In genomic region chr20:33545763-33546162, GRCh38 we compare ENCODE assay signal across 33 cellular contexts.
"Had no signal": no experiment of that assay in that cellular context is flagged by ENCODE, and none has a peak within 500 bp of the region (broad histone marks: within the 10 kb centered on the region; RNA-seq: fewer than 3 reads in every experiment).

No MANE protein-coding gene starts in this region.

- H3K27me3 ChIP-seq: adrenal gland, body of pancreas, colonic mucosa, dorsolateral prefrontal cortex had no signal

- ATAC-seq: activated CD4-positive, alpha-beta T cell treated with anti-CD3 and anti-CD28 coated beads for 36 hours; activated CD8-positive, alpha-beta memory T cell treated with anti-CD3 and anti-CD28 coated beads, Interleukin-2, amount 10 ng/mL, durations not matched to agents 7 days and 5 days; activated CD8-positive, alpha-beta T cell treated with anti-CD3 and anti-CD28 coated beads, Interleukin-2, amount 10 ng/mL, durations not matched to agents 7 days and 5 days; activated naive CD8-positive, alpha-beta T cell treated with anti-CD3 and anti-CD28 coated beads, Interleukin-2, amount 50 U/mL, for 24 hours; body of pancreas; esophagus mucosa had no signal

- H3K4me3 Mint-ChIP-seq: activated CD4-positive, alpha-beta memory T cell treated with anti-CD3 and anti-CD28 coated beads for 36 hours; activated CD4-positive, alpha-beta T cell treated with anti-CD3 and anti-CD28 coated beads for 36 hours; activated CD4-positive, alpha-beta T cell treated with anti-CD3 and anti-CD28 coated beads, Interleukin-2, amount 10 ng/mL, durations not matched to agents 24 days and 14 days; activated CD8-positive, alpha-beta memory T cell treated with anti-CD3 and anti-CD28 coated beads, Interleukin-2, amount 10 ng/mL, durations not matched to agents 7 days and 5 days; activated CD8-positive, alpha-beta T cell treated with anti-CD3 and anti-CD28 coated beads, Interleukin-2, amount 10 ng/mL, durations not matched to agents 7 days and 5 days; activated naive CD4-positive, alpha-beta T cell treated with anti-CD3 and anti-CD28 coated beads for 36 hours; activated naive CD4-positive, alpha-beta T cell treated with anti-CD3 and anti-CD28 coated beads, Interleukin-2, amount 50 U/mL, for 24 hours; activated naive CD8-positive, alpha-beta T cell treated with anti-CD3 and anti-CD28 coated beads for 36 hours; activated naive CD8-positive, alpha-beta T cell treated with anti-CD3 and anti-CD28 coated beads, Interleukin-2, amount 50 U/mL, for 24 hours; activated T-helper 1 cell treated with anti-CD3 and anti-CD28 coated beads, Interleukin-12 subunit alpha, Interleukin-12 subunit beta, Interleukin-2, Interleukin-4 antibody, amounts not matched to agents 30 ng/mL and 10 ng/mL and 1 ng/mL, durations not matched to agents 14 hours and 24 hours and 36 hours; endodermal cell; T-helper 2 cell treated with Interferon-gamma antibody and Interleukin-4, amounts not matched to agents 5 μg/mL and 100 μg/mL, for 36 hours had no signal

- H3K27ac Mint-ChIP-seq: activated CD4-positive, alpha-beta memory T cell treated with anti-CD3 and anti-CD28 coated beads for 36 hours; activated CD4-positive, alpha-beta T cell treated with anti-CD3 and anti-CD28 coated beads for 36 hours; activated CD4-positive, alpha-beta T cell treated with anti-CD3 and anti-CD28 coated beads, Interleukin-2, amount 10 ng/mL, durations not matched to agents 24 days and 14 days; activated CD8-positive, alpha-beta memory T cell treated with anti-CD3 and anti-CD28 coated beads, Interleukin-2, amount 10 ng/mL, durations not matched to agents 7 days and 5 days; activated CD8-positive, alpha-beta T cell treated with anti-CD3 and anti-CD28 coated beads, Interleukin-2, amount 10 ng/mL, durations not matched to agents 7 days and 5 days; activated naive CD4-positive, alpha-beta T cell treated with anti-CD3 and anti-CD28 coated beads for 36 hours; activated naive CD8-positive, alpha-beta T cell treated with anti-CD3 and anti-CD28 coated beads for 36 hours; activated naive CD8-positive, alpha-beta T cell treated with anti-CD3 and anti-CD28 coated beads, Interleukin-2, amount 50 U/mL, for 24 hours; activated T-helper 1 cell treated with anti-CD3 and anti-CD28 coated beads, Interleukin-12 subunit alpha, Interleukin-12 subunit beta, Interleukin-2, Interleukin-4 antibody, amounts not matched to agents 30 ng/mL and 10 ng/mL and 1 ng/mL, durations not matched to agents 14 hours and 24 hours and 36 hours; activated T-helper 2 cell treated with anti-CD3 and anti-CD28 coated beads, Interferon-gamma antibody, Interleukin-2, Interleukin-4, amounts not matched to agents 10 μg/mL and 5 μg/mL and 100 μg/mL, durations not matched to agents 14 hours and 24 hours and 36 hours; endodermal cell; T-helper 2 cell treated with Interferon-gamma antibody and Interleukin-4, amounts not matched to agents 5 μg/mL and 100 μg/mL, for 36 hours had no signal

- H3K4me1 ChIP-seq: adrenal gland, body of pancreas, colonic mucosa had no signal

- H3K9me3 ChIP-seq: adrenal gland, body of pancreas, colonic mucosa had no signal

- DNase-seq: activated CD4-positive, alpha-beta memory T cell treated with anti-CD3 and anti-CD28 coated beads for 36 hours; activated CD4-positive, alpha-beta T cell treated with anti-CD3 and anti-CD28 coated beads for 36 hours; activated CD4-positive, alpha-beta T cell treated with anti-CD3 and anti-CD28 coated beads, Interleukin-2, amount 10 ng/mL, durations not matched to agents 24 days and 14 days; activated CD4-positive, CD25-positive, alpha-beta regulatory T cell; activated CD4-positive, CD25-positive, alpha-beta regulatory T cell treated with anti-CD3 and anti-CD28 coated beads, Interleukin-2, amount 50 U/mL, for 72 hours; activated CD8-positive, alpha-beta memory T cell treated with anti-CD3 and anti-CD28 coated beads, Interleukin-2, amount 10 ng/mL, durations not matched to agents 7 days and 5 days; activated CD8-positive, alpha-beta memory T cell treated with anti-CD3 and anti-CD28 coated beads, Interleukin-2, amount 50 U/mL, for 4 hours; activated CD8-positive, alpha-beta T cell treated with anti-CD3 and anti-CD28 coated beads, Interleukin-2, amount 10 ng/mL, durations not matched to agents 7 days and 5 days; activated effector memory CD4-positive, alpha-beta T cell treated with anti-CD3 and anti-CD28 coated beads, Interleukin-2, amount 50 U/mL, for 16 hours; activated naive CD4-positive, alpha-beta T cell treated with anti-CD3 and anti-CD28 coated beads for 36 hours; activated naive CD8-positive, alpha-beta T cell treated with anti-CD3 and anti-CD28 coated beads for 36 hours; activated naive CD8-positive, alpha-beta T cell treated with anti-CD3 and anti-CD28 coated beads, Interleukin-2, amount 50 U/mL, for 24 hours; activated T-cell treated with anti-CD3 and anti-CD28 coated beads, Interleukin-2, amount 50 U/mL, for 1 hour; activated T-cell treated with anti-CD3 and anti-CD28 coated beads, Interleukin-2, amount 50 U/mL, for 48 hours; adrenal gland; amygdala; aorta; body of pancreas; caudate nucleus; cerebellar nuclear complex; colonic mucosa; dorsolateral prefrontal cortex; effector memory CD4-positive, alpha-beta T cell; endodermal cell; foreskin fibroblast; head of caudate nucleus; hippocampal formation; T1000 had no signal

- H3K36me3 ChIP-seq: adrenal gland, colonic mucosa had no signal

- H3K9me3 Mint-ChIP-seq: activated CD4-positive, alpha-beta memory T cell treated with anti-CD3 and anti-CD28 coated beads for 36 hours; activated CD4-positive, alpha-beta T cell treated with anti-CD3 and anti-CD28 coated beads, Interleukin-2, amount 10 ng/mL, durations not matched to agents 24 days and 14 days; activated naive CD4-positive, alpha-beta T cell treated with anti-CD3 and anti-CD28 coated beads for 36 hours; activated naive CD4-positive, alpha-beta T cell treated with anti-CD3 and anti-CD28 coated beads, Interleukin-2, amount 50 U/mL, for 24 hours; activated naive CD8-positive, alpha-beta T cell treated with anti-CD3 and anti-CD28 coated beads for 36 hours; activated naive CD8-positive, alpha-beta T cell treated with anti-CD3 and anti-CD28 coated beads, Interleukin-2, amount 50 U/mL, for 24 hours; activated T-helper 1 cell treated with anti-CD3 and anti-CD28 coated beads, Interleukin-12 subunit alpha, Interleukin-12 subunit beta, Interleukin-2, Interleukin-4 antibody, amounts not matched to agents 30 ng/mL and 10 ng/mL and 1 ng/mL, durations not matched to agents 14 hours and 24 hours and 36 hours; activated T-helper 2 cell treated with anti-CD3 and anti-CD28 coated beads, Interferon-gamma antibody, Interleukin-2, Interleukin-4, amounts not matched to agents 10 μg/mL and 5 μg/mL and 100 μg/mL, durations not matched to agents 14 hours and 24 hours and 36 hours; endodermal cell; T-helper 2 cell treated with Interferon-gamma antibody and Interleukin-4, amounts not matched to agents 5 μg/mL and 100 μg/mL, for 36 hours had no signal

- H3K27ac ChIP-seq: adrenal gland, body of pancreas, colonic mucosa had no signal

- H3K4me3 ChIP-seq: adrenal gland, body of pancreas, colonic mucosa, dorsolateral prefrontal cortex had no signal

- H3K27me3 Mint-ChIP-seq: activated CD4-positive, alpha-beta memory T cell treated with anti-CD3 and anti-CD28 coated beads for 36 hours; activated CD4-positive, alpha-beta T cell treated with anti-CD3 and anti-CD28 coated beads for 36 hours; activated CD4-positive, alpha-beta T cell treated with anti-CD3 and anti-CD28 coated beads, Interleukin-2, amount 10 ng/mL, durations not matched to agents 24 days and 14 days; activated CD8-positive, alpha-beta memory T cell treated with anti-CD3 and anti-CD28 coated beads, Interleukin-2, amount 10 ng/mL, durations not matched to agents 7 days and 5 days; activated naive CD4-positive, alpha-beta T cell treated with anti-CD3 and anti-CD28 coated beads, Interleukin-2, amount 50 U/mL, for 24 hours; activated naive CD8-positive, alpha-beta T cell treated with anti-CD3 and anti-CD28 coated beads for 36 hours; activated naive CD8-positive, alpha-beta T cell treated with anti-CD3 and anti-CD28 coated beads, Interleukin-2, amount 50 U/mL, for 24 hours had no signal
